In the genomic region with DNA sequence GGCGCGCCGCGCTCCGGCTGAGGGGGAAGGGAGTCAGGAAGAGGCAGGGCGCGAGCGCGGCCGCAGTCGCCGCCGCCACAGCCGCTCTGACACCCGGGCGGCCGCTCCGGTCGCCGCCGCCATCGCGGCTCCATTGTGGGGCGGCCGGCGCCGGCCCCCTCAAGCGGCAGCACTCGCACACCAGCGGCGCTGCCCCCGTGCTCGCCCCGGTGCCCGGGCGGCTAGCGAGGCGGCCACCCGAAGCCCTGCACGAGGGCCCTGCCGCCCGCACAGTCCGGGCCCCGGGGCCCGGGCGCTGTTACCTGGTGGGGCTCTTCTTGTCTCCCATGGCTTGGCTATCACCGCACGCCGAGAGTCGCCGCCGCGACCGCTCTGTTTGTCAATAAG, we compare ENCODE assay signal across 8 cellular contexts. TPM values are rescaled to one million over a fixed set of nuclear protein-coding genes. Genes with fewer than 3 reads are reported as not detected.
A peak's percentile ranks its signal among the peaks of the same experiment; 100 is the strongest.
DNase-seq lines count a peak whose midpoint lies in the region; ATAC-seq and TF ChIP-seq lines count a peak whose summit lies in the region.

No MANE protein-coding gene starts in this region.

- no peak for TF ChIP-seq RAD21 in IMR-90 (IDR thresholded peaks at IDR 0.05; ENCODE audit: low read length)

- peaks cover 19 to 33% of the 10 kb centered on the region in 2 experiments for H3K79me1 ChIP-seq in IMR-90 (ENCODE audit: low read depth in 1 of 2, low read length in 2 of 2)

- H2AK9ac ChIP-seq in IMR-90 (replicated peaks; ENCODE audit: low read depth, low read length, poor library complexity) = no peak overlapping the region

- H3K36me3 Mint-ChIP-seq in central memory CD8-positive, alpha-beta T cell (ENCODE audit: insufficient read depth) = peaks cover 22% of the 10 kb centered on the region
- H3K36me3 Mint-ChIP-seq in endothelial cell (ENCODE audit: low read depth, unreplicated experiment) = peaks cover 5% of the 10 kb centered on the region

- H3K27ac Mint-ChIP-seq in central memory CD8-positive, alpha-beta T cell (ENCODE audit: low read depth) = peak overlapping the region; percentile 91
- no peak overlapping the region for H3K27ac Mint-ChIP-seq in endothelial cell (ENCODE audit: unreplicated experiment)

- no peak overlapping the region for H3K18ac ChIP-seq in IMR-90 (ENCODE audit: low read depth, low read length)

- POLR2A ChIA-PET in IMR-90 (lab: Charles Lee; ENCODE audit: unreplicated experiment) = no interaction called here

- H3K4ac ChIP-seq in IMR-90 (ENCODE audit: low read depth, low read length) = no peak overlapping the region

- H4K8ac ChIP-seq in IMR-90 (ENCODE audit: low read depth in 2 of 2, low read length in 2 of 2) = no peak overlapping the region; a peak in 1 of 4 replicates

- TF ChIP-seq CTCF in C4-2B (conservative IDR thresholded peaks at IDR 0.05) (no peak), IMR-90 (conservative IDR thresholded peaks at IDR 0.05; ENCODE audit: low read depth, low read length) (no peak), endothelial cell (IDR thresholded peaks at IDR 0.05; ENCODE audit: unreplicated experiment) (no peak)

- peak; percentile 54; the same call in 1 of the 2 replicates for TF ChIP-seq POLR2A in IMR-90 (IDR thresholded peaks at IDR 0.05; ENCODE audit: low read depth, low read length)

- no peak overlapping the region for H3K23ac ChIP-seq in IMR-90 (ENCODE audit: low read depth, low read length)

- H2AK5ac ChIP-seq in IMR-90 (ENCODE audit: low read depth, low read length) = no peak overlapping the region

- peak overlapping the region; percentile 82 for H2AFZ ChIP-seq in IMR-90 (replicated peaks; ENCODE audit: low read length, poor library complexity)

- H3K4me1 ChIP-seq in IMR-90 (ENCODE audit: control insufficient read depth, insufficient read depth, low read length) (no peaks in the 10 kb centered on the region), muscle layer of colon (ENCODE audit: insufficient read depth, low read length) (peaks cover 22% of the 10 kb centered on the region)

- BruUV-seq in IMR-90 (replicated peaks; lab: Mats Ljungman, UMichigan) = no TSS peak

- CTCF ChIA-PET in IMR-90 (lab: Yijun Ruan, JAX) = no interaction called here

- no peaks in the 10 kb centered on the region for H3K9me3 ChIP-seq in IMR-90 (ENCODE audit: control insufficient read depth, insufficient read depth, low read length)
- no peaks in the 10 kb centered on the region for H3K9me3 ChIP-seq in muscle layer of colon (ENCODE audit: low read length)

- WGBS in IMR-90 (ENCODE audit: extremely low coverage in 2 of 2, insufficient read length in 1 of 2), 2 experiments = no CpG with 5 or more reads among the region's 54 CpGs

- no peaks in the 10 kb centered on the region; the same call in 1 of the 2 replicates for H3K9me1 ChIP-seq in IMR-90 (ENCODE audit: insufficient read depth, low read length)

- no peak overlapping the region for H2BK120ac ChIP-seq in IMR-90 (ENCODE audit: low read depth, low read length)

- H3K14ac ChIP-seq in IMR-90 (replicated peaks; ENCODE audit: low read depth, low read length) = no peak overlapping the region

- DNase-seq in IMR-90 (no peak), NCI-H1436 treated with DMSO at 0.1 percent for 48 hours (lab: John Stamatoyannopoulos, UW) (no peak), T1000 (lab: John Stamatoyannopoulos, UW) (no peak), endothelial cell (ENCODE audit: low spot score) (no peak)
- no peak for DNase-seq in central memory CD8-positive, alpha-beta T cell (ENCODE audit: low spot score in 2 of 2)

- peak overlapping the region; percentile 10; the same call in 1 of the 2 replicates for H3K56ac ChIP-seq in IMR-90 (ENCODE audit: extremely low read depth, insufficient read depth, low read length)

- no peaks in the 10 kb centered on the region for H3K9me3 Mint-ChIP-seq in central memory CD8-positive, alpha-beta T cell
- H3K9me3 Mint-ChIP-seq in endothelial cell (ENCODE audit: unreplicated experiment) = no peaks in the 10 kb centered on the region

- H3K9ac ChIP-seq in IMR-90 (ENCODE audit: low read depth, low read length) = peak overlapping the region; percentile 75
- no peak overlapping the region for H3K9ac ChIP-seq in muscle layer of colon (ENCODE audit: low read length)

- no peak overlapping the region for H2BK20ac ChIP-seq in IMR-90 (ENCODE audit: low read depth, low read length)

- H4K91ac ChIP-seq in IMR-90 (ENCODE audit: insufficient read depth, low read depth, low read length) = peak overlapping the region; percentile 49; the same call in 1 of the 2 replicates

- H2BK15ac ChIP-seq in IMR-90 (ENCODE audit: low read depth, low read length) = no peak overlapping the region

- H4K5ac ChIP-seq in IMR-90 (ENCODE audit: low read depth, low read length) = no peak overlapping the region

- peak overlapping the region; percentile 44 for H2BK5ac ChIP-seq in IMR-90 (ENCODE audit: low read depth, low read length, poor library complexity, severe bottlenecking)

- peak overlapping the region; percentile 81 for H3K27ac ChIP-seq in C4-2B
- peak overlapping the region; percentile 71 for H3K27ac ChIP-seq in IMR-90 (ENCODE audit: insufficient read depth, low read length)
- H3K27ac ChIP-seq in muscle layer of colon (ENCODE audit: low read depth, low read length) = peak overlapping the region; percentile 82

- in situ Hi-C loops in IMR-90 (cut with MboI; ENCODE audit: low sequenced_read_pairs) = loop anchor here (10.0 kb wide), 1 partner anchor 87 kb away; the partner anchor contains the start of genes PPHLN1 and ZCRB1

- H3K36me3 ChIP-seq in IMR-90 (ENCODE audit: control insufficient read depth, insufficient read depth, low read length) (no peaks in the 10 kb centered on the region; the same call in none of the 2 replicates), muscle layer of colon (ENCODE audit: insufficient read depth, low read length) (no peaks in the 10 kb centered on the region)

- dilution Hi-C loops in IMR-90 (cut with HindIII; ENCODE audit: low sequenced_read_pairs, unreplicated experiment) = no loop called here

- H3K27me3 Mint-ChIP-seq in central memory CD8-positive, alpha-beta T cell = no peaks in the 10 kb centered on the region
- H3K27me3 Mint-ChIP-seq in endothelial cell (ENCODE audit: unreplicated experiment) = peaks cover 16% of the 10 kb centered on the region

- ATAC-seq in GM21381 (IDR thresholded peaks at IDR 0.05; ENCODE audit: unreplicated experiment) (peak; percentile 31), IMR-90 (ENCODE audit: low read depth) (peak; percentile 53)
- ATAC-seq in central memory CD8-positive, alpha-beta T cell (replicated peaks; ENCODE audit: extremely low read depth, poor library complexity, severe bottlenecking) = peak; percentile 30

- peaks cover 41% of the 10 kb centered on the region for H3K4me1 Mint-ChIP-seq in central memory CD8-positive, alpha-beta T cell
- peaks cover 8% of the 10 kb centered on the region for H3K4me1 Mint-ChIP-seq in endothelial cell (ENCODE audit: unreplicated experiment)

- H3K27me3 ChIP-seq in IMR-90 (ENCODE audit: control insufficient read depth, insufficient read depth, low read length) (no peaks in the 10 kb centered on the region), muscle layer of colon (ENCODE audit: control insufficient read depth in 1 of 2, insufficient read depth in 2 of 2, low read length in 2 of 2) (no peaks in the 10 kb centered on the region)

- intact Hi-C loops in IMR-90 (cut with micrococcal nuclease) = loop anchor here (2.0 to 5.0 kb wide), 3 partner anchors 89 to 106 kb away; partner anchors contain the start of genes PPHLN1 and ZCRB1

- no peak overlapping the region for H3K4me2 ChIP-seq in IMR-90 (ENCODE audit: low read depth, low read length)

- H3K4me3 ChIP-seq in IMR-90 (ENCODE audit: insufficient read depth, low read depth, low read length) (peak overlapping the region; percentile 97), muscle layer of colon (ENCODE audit: low read depth in 1 of 2, low read length in 2 of 2) (peak overlapping the region; percentile 35 to 88)

- H4K20me1 ChIP-seq in IMR-90 (ENCODE audit: insufficient read depth, low read length) = peaks cover 3% of the 10 kb centered on the region; the same call in 1 of the 2 replicates

- peak overlapping the region; percentile 91 for H3K4me3 Mint-ChIP-seq in central memory CD8-positive, alpha-beta T cell
- H3K4me3 Mint-ChIP-seq in endothelial cell (ENCODE audit: unreplicated experiment) = no peak overlapping the region

TF ChIP-seq in IMR-90, 13 proteins besides CTCF, POLR2A, EP300 and RAD21:
- no peak for TF ChIP-seq NFE2L2 (IDR thresholded peaks at IDR 0.05; ENCODE audit: low read depth, low read length)
- no peak for TF ChIP-seq BHLHE40 (IDR thresholded peaks at IDR 0.05; ENCODE audit: low read depth, low read length)
- TF ChIP-seq FOS (IDR thresholded peaks at IDR 0.05; ENCODE audit: low read depth, low read length) = no peak
- no peak for TF ChIP-seq RCOR1 (IDR thresholded peaks at IDR 0.05; ENCODE audit: insufficient replicate concordance, low read length)
- TF ChIP-seq CEBPB (IDR thresholded peaks at IDR 0.05; ENCODE audit: low read depth, low read length) = no peak
TF ChIP-seq in IMR-90: peak in this region for 0.

RNA-seq across cellular contexts. Expression of gene YAF2, which starts 0.2 kb away (rescaled TPM):
- total RNA-seq in IMR-90 (2012; rRNA removed) (14.2 and 17.8 TPM in 2 replicates), endothelial cell (ENCODE audit: unreplicated experiment) (23.2 TPM)
- polyA plus RNA-seq in IMR-90 (2012; rRNA removed) = 7.9 and 8.1 TPM in 2 replicates
- polyA plus RNA-seq in IMR-90 (2012; cell fraction: cytosol; rRNA removed) = 3.3 and 5.3 TPM in 2 replicates
- polyA plus RNA-seq in IMR-90 (2012; cell fraction: nucleus; rRNA removed; ENCODE audit: low replicate concordance) = 4.4 and 19.4 TPM in 2 replicates
